Comparison of ENCODE assay signal across 15 cellular contexts in genomic region chr18:36458306-36458705, GRCh38.
"Had no signal": no experiment of that assay in that cellular context is flagged by ENCODE, and none has a peak within 500 bp of the region (broad histone marks: within the 10 kb centered on the region; RNA-seq: fewer than 3 reads in every experiment).

No MANE protein-coding gene starts in this region.

- H3K36me3 ChIP-seq: left lung, lower lobe of right lung, pancreas, vagina had no signal

- H3K9me3 ChIP-seq: left lung, lower lobe of right lung, pancreas, vagina had no signal

- DNase-seq: cerebellar nuclear complex; cortex of kidney; effector memory CD8-positive, alpha-beta T cell; kidney; left lung; lower lobe of right lung; natural killer cell; pancreas; small intestine; stimulated activated CD4-positive, alpha-beta T cell treated with anti-CD3 and anti-CD28 coated beads, Interleukin-15, amount 100 ng/mL, for 24 hours; stimulated activated CD4-positive, alpha-beta T cell treated with anti-CD3 and anti-CD28 coated beads, Interleukin-2, amount 100 ng/mL, for 48 hours; stimulated activated naive B cell treated with anti-CD40 and anti-IgM and Interleukin-4, amounts not matched to agents 10 μg/mL and 1 μg/mL and 100 μg/mL, for 72 hours; trophoblast cell had no signal

- ATAC-seq: effector memory CD8-positive, alpha-beta T cell; left lung; lower lobe of right lung; natural killer cell; pancreas; stimulated activated naive B cell treated with anti-CD40 and anti-IgM and Interleukin-4, amounts not matched to agents 10 μg/mL and 1 μg/mL and 100 μg/mL, for 72 hours had no signal

- H3K27ac ChIP-seq: hepatocyte, left lung, lower lobe of right lung, pancreas, vagina had no signal

- H3K27me3 ChIP-seq: left lung, pancreas, vagina had no signal

- H3K4me3 ChIP-seq: hepatocyte, left lung, lower lobe of right lung, pancreas, vagina had no signal

- H3K4me1 ChIP-seq: left lung, lower lobe of right lung, vagina had no signal
